In the genomic region with DNA sequence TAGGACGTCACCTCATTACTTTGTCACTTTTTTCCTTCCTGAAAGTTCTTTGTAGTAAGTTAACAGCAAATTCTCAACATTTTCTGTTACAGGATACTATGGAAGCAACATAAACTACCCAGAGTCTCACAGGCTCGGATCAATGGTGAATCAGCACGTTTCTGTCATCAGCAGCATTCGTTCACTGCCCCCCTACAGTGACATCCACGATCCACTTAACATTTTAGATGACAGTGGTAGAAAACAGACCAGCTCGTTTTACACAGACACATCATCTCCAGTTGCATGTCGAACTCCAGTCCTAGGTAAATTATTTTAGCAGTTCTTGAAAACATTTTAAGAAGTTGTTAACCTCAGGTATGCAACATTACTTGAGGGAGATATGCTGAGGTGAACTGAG, we compare ENCODE assay signal across 2 cellular contexts.
TF ChIP-seq lines count a peak whose summit lies in the region.

No MANE protein-coding gene starts in this region.

TF ChIP-seq in HEK293T, 16 proteins besides CTCF, POLR2A, EP300 and RAD21 (continued from another document):
- TF ChIP-seq, protein P1, sequence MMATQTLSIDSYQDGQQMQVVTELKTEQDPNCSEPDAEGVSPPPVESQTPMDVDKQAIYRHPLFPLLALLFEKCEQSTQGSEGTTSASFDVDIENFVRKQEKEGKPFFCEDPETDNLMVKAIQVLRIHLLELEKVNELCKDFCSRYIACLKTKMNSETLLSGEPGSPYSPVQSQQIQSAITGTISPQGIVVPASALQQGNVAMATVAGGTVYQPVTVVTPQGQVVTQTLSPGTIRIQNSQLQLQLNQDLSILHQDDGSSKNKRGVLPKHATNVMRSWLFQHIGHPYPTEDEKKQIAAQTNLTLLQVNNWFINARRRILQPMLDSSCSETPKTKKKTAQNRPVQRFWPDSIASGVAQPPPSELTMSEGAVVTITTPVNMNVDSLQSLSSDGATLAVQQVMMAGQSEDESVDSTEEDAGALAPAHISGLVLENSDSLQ (IDR thresholded peaks at IDR 0.05): peak; percentile 88
- TF ChIP-seq HDGF (IDR thresholded peaks at IDR 0.05; ENCODE audit: borderline replicate concordance) (no peak), CTBP1 (IDR thresholded peaks at IDR 0.05; ENCODE audit: borderline replicate concordance) (peak; percentile 48; the same call in 1 of the 2 replicates)

TF ChIP-seq in H1, 55 proteins besides CTCF, POLR2A, EP300 and RAD21 (continued from another document):
- TF ChIP-seq, protein P2, sequence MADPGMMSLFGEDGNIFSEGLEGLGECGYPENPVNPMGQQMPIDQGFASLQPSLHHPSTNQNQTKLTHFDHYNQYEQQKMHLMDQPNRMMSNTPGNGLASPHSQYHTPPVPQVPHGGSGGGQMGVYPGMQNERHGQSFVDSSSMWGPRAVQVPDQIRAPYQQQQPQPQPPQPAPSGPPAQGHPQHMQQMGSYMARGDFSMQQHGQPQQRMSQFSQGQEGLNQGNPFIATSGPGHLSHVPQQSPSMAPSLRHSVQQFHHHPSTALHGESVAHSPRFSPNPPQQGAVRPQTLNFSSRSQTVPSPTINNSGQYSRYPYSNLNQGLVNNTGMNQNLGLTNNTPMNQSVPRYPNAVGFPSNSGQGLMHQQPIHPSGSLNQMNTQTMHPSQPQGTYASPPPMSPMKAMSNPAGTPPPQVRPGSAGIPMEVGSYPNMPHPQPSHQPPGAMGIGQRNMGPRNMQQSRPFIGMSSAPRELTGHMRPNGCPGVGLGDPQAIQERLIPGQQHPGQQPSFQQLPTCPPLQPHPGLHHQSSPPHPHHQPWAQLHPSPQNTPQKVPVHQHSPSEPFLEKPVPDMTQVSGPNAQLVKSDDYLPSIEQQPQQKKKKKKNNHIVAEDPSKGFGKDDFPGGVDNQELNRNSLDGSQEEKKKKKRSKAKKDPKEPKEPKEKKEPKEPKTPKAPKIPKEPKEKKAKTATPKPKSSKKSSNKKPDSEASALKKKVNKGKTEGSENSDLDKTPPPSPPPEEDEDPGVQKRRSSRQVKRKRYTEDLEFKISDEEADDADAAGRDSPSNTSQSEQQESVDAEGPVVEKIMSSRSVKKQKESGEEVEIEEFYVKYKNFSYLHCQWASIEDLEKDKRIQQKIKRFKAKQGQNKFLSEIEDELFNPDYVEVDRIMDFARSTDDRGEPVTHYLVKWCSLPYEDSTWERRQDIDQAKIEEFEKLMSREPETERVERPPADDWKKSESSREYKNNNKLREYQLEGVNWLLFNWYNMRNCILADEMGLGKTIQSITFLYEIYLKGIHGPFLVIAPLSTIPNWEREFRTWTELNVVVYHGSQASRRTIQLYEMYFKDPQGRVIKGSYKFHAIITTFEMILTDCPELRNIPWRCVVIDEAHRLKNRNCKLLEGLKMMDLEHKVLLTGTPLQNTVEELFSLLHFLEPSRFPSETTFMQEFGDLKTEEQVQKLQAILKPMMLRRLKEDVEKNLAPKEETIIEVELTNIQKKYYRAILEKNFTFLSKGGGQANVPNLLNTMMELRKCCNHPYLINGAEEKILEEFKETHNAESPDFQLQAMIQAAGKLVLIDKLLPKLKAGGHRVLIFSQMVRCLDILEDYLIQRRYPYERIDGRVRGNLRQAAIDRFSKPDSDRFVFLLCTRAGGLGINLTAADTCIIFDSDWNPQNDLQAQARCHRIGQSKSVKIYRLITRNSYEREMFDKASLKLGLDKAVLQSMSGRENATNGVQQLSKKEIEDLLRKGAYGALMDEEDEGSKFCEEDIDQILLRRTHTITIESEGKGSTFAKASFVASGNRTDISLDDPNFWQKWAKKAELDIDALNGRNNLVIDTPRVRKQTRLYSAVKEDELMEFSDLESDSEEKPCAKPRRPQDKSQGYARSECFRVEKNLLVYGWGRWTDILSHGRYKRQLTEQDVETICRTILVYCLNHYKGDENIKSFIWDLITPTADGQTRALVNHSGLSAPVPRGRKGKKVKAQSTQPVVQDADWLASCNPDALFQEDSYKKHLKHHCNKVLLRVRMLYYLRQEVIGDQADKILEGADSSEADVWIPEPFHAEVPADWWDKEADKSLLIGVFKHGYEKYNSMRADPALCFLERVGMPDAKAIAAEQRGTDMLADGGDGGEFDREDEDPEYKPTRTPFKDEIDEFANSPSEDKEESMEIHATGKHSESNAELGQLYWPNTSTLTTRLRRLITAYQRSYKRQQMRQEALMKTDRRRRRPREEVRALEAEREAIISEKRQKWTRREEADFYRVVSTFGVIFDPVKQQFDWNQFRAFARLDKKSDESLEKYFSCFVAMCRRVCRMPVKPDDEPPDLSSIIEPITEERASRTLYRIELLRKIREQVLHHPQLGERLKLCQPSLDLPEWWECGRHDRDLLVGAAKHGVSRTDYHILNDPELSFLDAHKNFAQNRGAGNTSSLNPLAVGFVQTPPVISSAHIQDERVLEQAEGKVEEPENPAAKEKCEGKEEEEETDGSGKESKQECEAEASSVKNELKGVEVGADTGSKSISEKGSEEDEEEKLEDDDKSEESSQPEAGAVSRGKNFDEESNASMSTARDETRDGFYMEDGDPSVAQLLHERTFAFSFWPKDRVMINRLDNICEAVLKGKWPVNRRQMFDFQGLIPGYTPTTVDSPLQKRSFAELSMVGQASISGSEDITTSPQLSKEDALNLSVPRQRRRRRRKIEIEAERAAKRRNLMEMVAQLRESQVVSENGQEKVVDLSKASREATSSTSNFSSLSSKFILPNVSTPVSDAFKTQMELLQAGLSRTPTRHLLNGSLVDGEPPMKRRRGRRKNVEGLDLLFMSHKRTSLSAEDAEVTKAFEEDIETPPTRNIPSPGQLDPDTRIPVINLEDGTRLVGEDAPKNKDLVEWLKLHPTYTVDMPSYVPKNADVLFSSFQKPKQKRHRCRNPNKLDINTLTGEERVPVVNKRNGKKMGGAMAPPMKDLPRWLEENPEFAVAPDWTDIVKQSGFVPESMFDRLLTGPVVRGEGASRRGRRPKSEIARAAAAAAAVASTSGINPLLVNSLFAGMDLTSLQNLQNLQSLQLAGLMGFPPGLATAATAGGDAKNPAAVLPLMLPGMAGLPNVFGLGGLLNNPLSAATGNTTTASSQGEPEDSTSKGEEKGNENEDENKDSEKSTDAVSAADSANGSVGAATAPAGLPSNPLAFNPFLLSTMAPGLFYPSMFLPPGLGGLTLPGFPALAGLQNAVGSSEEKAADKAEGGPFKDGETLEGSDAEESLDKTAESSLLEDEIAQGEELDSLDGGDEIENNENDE (IDR thresholded peaks at IDR 0.05; ENCODE audit: insufficient replicate concordance, low read length): no peak
